Comparison of ENCODE assay signal across 8 cellular contexts in genomic region chr5:173204185-173204979, GRCh38. TPM values are rescaled to one million over a fixed set of nuclear protein-coding genes. Genes with fewer than 3 reads are reported as not detected.
DNase-seq lines count a peak whose midpoint lies in the region; ATAC-seq and TF ChIP-seq lines count a peak whose summit lies in the region.

No MANE protein-coding gene starts in this region.

- ATAC-seq in HG03432 (IDR thresholded peaks at IDR 0.05; ENCODE audit: unreplicated experiment) = no peak

- DNase-seq in A172 (ENCODE audit: low spot score) (peak; percentile 54), GM10266 (ENCODE audit: extremely low spot score) (no peak), SK-MEL-5 (ENCODE audit: low read depth, low spot score) (peak; percentile 59), glomerular visceral epithelial cell (ENCODE audit: extremely low spot score) (peak; percentile 26), DMS114 treated with DMSO at 0.1 percent for 48 hours (lab: John Stamatoyannopoulos, UW; ENCODE audit: unreplicated experiment) (no peak), NK-92 (lab: John Stamatoyannopoulos, UW; ENCODE audit: unreplicated experiment) (no peak)
- no peak for DNase-seq in stimulated activated naive CD4-positive, alpha-beta T cell treated with Interleukin-2 at 50 U/mL for 16 hours (lab: John Stamatoyannopoulos, UW)

- in situ Hi-C loops in SK-MEL-5 (cut with HindIII; ENCODE audit: low pct_unique_long_range_greater_than_20kb, low sequenced_read_pairs) = no loop called here

- TF ChIP-seq CTCF in GM10266 (IDR thresholded peaks at IDR 0.05; ENCODE audit: control insufficient read depth, insufficient read depth, low read depth, missing control alignments) = peak; percentile 69

RNA-seq across cellular contexts. Expression of gene NKX2-5, which starts 30.6 kb away (rescaled TPM):
- total RNA-seq in A172 (2014; rRNA removed; shearing (Covaris generic)) = 24.8 and 26.7 TPM in 2 replicates
- not detected in 2 replicates for total RNA-seq in SK-MEL-5 (2014; rRNA removed; shearing (Covaris generic))
- polyA plus RNA-seq in SK-MEL-5 (2015; cell fraction: cytosol; rRNA removed) = not detected in 2 replicates
- polyA plus RNA-seq in SK-MEL-5 (2015; cell fraction: nucleus; rRNA removed) = not detected in 2 replicates

Comparison
In these comparisons a context has a peak if more than half of its experiments do, and no peak if none do; other contexts are left out.
1. DNase-seq: peak in A172 (single experiment), SK-MEL-5 (single experiment) and glomerular visceral epithelial cell (single experiment); none in GM10266 (single experiment), DMS114 treated with DMSO at 0.1 percent for 48 hours (single experiment), NK-92 (single experiment) and stimulated activated naive CD4-positive, alpha-beta T cell treated with Interleukin-2 at 50 U/mL for 16 hours (single experiment).
2. RNA of gene NKX2-5, which starts 30.6 kb away (total RNA-seq): 24.8 to 26.7 TPM in A172; not detected in SK-MEL-5; every median in the first group is over 10 times any median in the second.